Comparison of ENCODE assay signal across 2 cellular contexts in the genomic region with DNA sequence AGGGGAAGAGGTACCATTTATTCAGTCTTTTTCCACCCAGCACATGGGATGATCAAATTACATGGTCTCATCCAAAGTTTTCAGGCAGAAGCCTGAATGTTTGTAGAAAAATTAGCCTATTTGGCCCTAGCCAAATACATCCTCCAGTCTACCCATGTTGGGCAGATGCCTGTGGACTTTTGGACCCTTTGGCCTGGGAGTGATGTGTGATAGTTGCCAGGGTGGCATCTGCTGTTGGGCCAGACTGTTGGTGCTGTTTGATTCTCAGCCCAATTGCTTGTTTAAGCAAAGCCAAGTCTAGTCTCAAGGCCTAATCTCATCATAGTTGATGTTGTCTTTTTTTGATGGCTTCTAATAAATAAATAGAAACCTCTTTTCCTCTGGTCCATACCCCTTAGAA.
TF ChIP-seq lines count a peak whose summit lies in the region.

No MANE protein-coding gene starts in this region.

TF ChIP-seq in liver, 16 proteins besides CTCF, POLR2A, EP300 and RAD21 (continued from another document):
- TF ChIP-seq, protein P1, sequence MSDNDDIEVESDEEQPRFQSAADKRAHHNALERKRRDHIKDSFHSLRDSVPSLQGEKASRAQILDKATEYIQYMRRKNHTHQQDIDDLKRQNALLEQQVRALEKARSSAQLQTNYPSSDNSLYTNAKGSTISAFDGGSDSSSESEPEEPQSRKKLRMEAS (IDR thresholded peaks at IDR 0.05) = peak; percentile 8
- TF ChIP-seq RXRA (IDR thresholded peaks at IDR 0.05) (peak in 1 of 2 donors; percentile 43), YY1 (IDR thresholded peaks at IDR 0.05) (peak; percentile 15), ZBTB33 (IDR thresholded peaks at IDR 0.05) (no peak), JUND (IDR thresholded peaks at IDR 0.05) (no peak), HNF4G (IDR thresholded peaks at IDR 0.05) (peak; percentile 41), NR2F2 (IDR thresholded peaks at IDR 0.05) (no peak)
- TF ChIP-seq, protein P2, sequence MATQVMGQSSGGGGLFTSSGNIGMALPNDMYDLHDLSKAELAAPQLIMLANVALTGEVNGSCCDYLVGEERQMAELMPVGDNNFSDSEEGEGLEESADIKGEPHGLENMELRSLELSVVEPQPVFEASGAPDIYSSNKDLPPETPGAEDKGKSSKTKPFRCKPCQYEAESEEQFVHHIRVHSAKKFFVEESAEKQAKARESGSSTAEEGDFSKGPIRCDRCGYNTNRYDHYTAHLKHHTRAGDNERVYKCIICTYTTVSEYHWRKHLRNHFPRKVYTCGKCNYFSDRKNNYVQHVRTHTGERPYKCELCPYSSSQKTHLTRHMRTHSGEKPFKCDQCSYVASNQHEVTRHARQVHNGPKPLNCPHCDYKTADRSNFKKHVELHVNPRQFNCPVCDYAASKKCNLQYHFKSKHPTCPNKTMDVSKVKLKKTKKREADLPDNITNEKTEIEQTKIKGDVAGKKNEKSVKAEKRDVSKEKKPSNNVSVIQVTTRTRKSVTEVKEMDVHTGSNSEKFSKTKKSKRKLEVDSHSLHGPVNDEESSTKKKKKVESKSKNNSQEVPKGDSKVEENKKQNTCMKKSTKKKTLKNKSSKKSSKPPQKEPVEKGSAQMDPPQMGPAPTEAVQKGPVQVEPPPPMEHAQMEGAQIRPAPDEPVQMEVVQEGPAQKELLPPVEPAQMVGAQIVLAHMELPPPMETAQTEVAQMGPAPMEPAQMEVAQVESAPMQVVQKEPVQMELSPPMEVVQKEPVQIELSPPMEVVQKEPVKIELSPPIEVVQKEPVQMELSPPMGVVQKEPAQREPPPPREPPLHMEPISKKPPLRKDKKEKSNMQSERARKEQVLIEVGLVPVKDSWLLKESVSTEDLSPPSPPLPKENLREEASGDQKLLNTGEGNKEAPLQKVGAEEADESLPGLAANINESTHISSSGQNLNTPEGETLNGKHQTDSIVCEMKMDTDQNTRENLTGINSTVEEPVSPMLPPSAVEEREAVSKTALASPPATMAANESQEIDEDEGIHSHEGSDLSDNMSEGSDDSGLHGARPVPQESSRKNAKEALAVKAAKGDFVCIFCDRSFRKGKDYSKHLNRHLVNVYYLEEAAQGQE (IDR thresholded peaks at IDR 0.05) = peak; percentile 25
- TF ChIP-seq, protein P3, sequence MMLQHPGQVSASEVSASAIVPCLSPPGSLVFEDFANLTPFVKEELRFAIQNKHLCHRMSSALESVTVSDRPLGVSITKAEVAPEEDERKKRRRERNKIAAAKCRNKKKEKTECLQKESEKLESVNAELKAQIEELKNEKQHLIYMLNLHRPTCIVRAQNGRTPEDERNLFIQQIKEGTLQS (IDR thresholded peaks at IDR 0.05) = no peak

TF ChIP-seq in HepG2, 621 proteins besides CTCF, POLR2A, EP300 and RAD21 (continued from another document):
- TF ChIP-seq ZBTB33 (CRISPR knock-in tag; IDR thresholded peaks at IDR 0.05) (no peak), ZFP82 (CRISPR knock-in tag; IDR thresholded peaks at IDR 0.05; ENCODE audit: borderline replicate concordance) (no peak), ZNF282 (IDR thresholded peaks at IDR 0.05; ENCODE audit: partially characterized antibody) (no peak)
